Comparison of ENCODE assay signal across 1 cellular context in genomic region chr3:94064243-94064642, GRCh38.
TF ChIP-seq lines count a peak whose summit lies in the region.

No MANE protein-coding gene starts in this region.

TF ChIP-seq in HCT116, 20 proteins besides CTCF, POLR2A, EP300 and RAD21:
- no peak for TF ChIP-seq MAX (IDR thresholded peaks at IDR 0.05)
- TF ChIP-seq ELF1 (IDR thresholded peaks at IDR 0.05; ENCODE audit: borderline replicate concordance, low read depth): no peak
- TF ChIP-seq SP1 (IDR thresholded peaks at IDR 0.05; ENCODE audit: low read depth): no peak
- TF ChIP-seq EZH2 (IDR thresholded peaks at IDR 0.05): no peak
- TF ChIP-seq, protein P1, sequence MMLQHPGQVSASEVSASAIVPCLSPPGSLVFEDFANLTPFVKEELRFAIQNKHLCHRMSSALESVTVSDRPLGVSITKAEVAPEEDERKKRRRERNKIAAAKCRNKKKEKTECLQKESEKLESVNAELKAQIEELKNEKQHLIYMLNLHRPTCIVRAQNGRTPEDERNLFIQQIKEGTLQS (IDR thresholded peaks at IDR 0.05): no peak
- TF ChIP-seq ZFX (IDR thresholded peaks at IDR 0.05): no peak
- no peak for TF ChIP-seq SIN3A (IDR thresholded peaks at IDR 0.05; ENCODE audit: low read depth)
- no peak for TF ChIP-seq CBX3 (IDR thresholded peaks at IDR 0.05; ENCODE audit: low read depth)
- no peak for TF ChIP-seq FOSL1 (IDR thresholded peaks at IDR 0.05; ENCODE audit: low read depth)
- no peak for TF ChIP-seq EGR1 (IDR thresholded peaks at IDR 0.05; ENCODE audit: low read depth)
- no peak for TF ChIP-seq SRF (IDR thresholded peaks at IDR 0.05; ENCODE audit: low read depth)
- TF ChIP-seq TCF7L2 (IDR thresholded peaks at IDR 0.05; ENCODE audit: borderline replicate concordance, extremely low read depth, insufficient read depth, insufficient read length): no peak
- TF ChIP-seq CEBPB (IDR thresholded peaks at IDR 0.05; ENCODE audit: low read depth): no peak
- no peak for TF ChIP-seq POLR2AphosphoS5 (IDR thresholded peaks at IDR 0.05; ENCODE audit: low read depth, low read length)
- TF ChIP-seq ZNF274 (IDR thresholded peaks at IDR 0.05; ENCODE audit: low read depth, low read length): no peak
- no peak for TF ChIP-seq JUND (IDR thresholded peaks at IDR 0.05)
- TF ChIP-seq EZH2phosphoT487 (IDR thresholded peaks at IDR 0.05; ENCODE audit: borderline replicate concordance): no peak
- TF ChIP-seq YY1 (IDR thresholded peaks at IDR 0.05; ENCODE audit: extremely low read depth, insufficient replicate concordance, low read depth, low read length): no peak
